ENCODE assay signal across 17 cellular contexts in the genomic region with DNA sequence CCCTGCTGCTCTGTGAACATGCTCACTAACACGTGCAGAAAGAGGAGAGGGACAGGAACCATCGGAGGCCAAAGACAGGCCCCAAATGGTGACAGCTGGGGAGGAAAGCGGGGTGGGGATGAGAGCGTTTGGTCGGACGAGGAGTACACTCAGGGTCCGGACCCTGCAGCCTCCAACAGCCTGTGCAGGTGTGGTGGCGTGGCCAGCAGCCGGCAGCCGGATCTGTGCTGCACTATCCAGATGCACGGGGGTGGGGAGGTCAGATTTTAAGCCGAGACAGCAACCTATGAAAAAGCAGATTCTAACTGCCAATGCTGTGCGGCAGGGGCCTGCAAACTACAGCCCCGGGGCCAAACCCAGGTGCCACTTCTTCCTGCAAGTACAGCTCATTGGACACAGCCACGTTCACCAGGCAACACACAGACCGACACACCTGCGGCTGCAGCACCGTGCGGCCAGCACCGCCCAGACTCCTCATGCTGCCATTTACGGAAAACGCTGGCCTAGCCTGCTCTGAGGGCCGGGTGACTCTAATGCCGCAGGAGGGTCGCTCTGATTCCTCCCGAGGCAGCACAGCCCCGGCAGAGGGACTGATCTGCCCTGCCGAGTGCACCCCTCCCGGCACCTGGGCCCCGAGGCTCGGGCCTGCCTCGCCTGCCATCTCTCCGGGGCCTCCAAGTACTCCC.
"Had no signal": no experiment of that assay in that cellular context is flagged by ENCODE, and none has a peak within 500 bp of the region (broad histone marks: within the 10 kb centered on the region; RNA-seq: fewer than 3 reads in every experiment).

No MANE protein-coding gene starts in this region.

- DNase-seq: activated CD4-positive, CD25-positive, alpha-beta regulatory T cell treated with anti-CD3 and anti-CD28 coated beads, Interleukin-2, amount 50 U/mL, for 72 hours; activated CD8-positive, alpha-beta memory T cell treated with anti-CD3 and anti-CD28 coated beads, Interleukin-2, amount 10 ng/mL, durations not matched to agents 7 days and 5 days; activated effector memory CD4-positive, alpha-beta T cell treated with anti-CD3 and anti-CD28 coated beads, Interleukin-2, amount 50 U/mL, for 16 hours; activated T-cell treated with anti-CD3 and anti-CD28 coated beads, Interleukin-2, amount 50 U/mL, for 4 hours; amniotic stem cell; body of pancreas; effector CD8-positive, alpha-beta T cell; foreskin keratinocyte; stimulated activated CD4-positive, alpha-beta T cell treated with anti-CD3 and anti-CD28 coated beads, Interleukin-2, amount 100 ng/mL, for 48 hours; stimulated activated naive CD4-positive, alpha-beta T cell; T-helper 1 cell; T1000; transverse colon had no signal

- H3K9me3 Mint-ChIP-seq: activated T-cell treated with anti-CD3 and anti-CD28 coated beads, Interleukin-2, amount 50 U/mL, for 4 hours; central memory CD8-positive, alpha-beta T cell had no signal

- ATAC-seq: activated CD8-positive, alpha-beta memory T cell treated with anti-CD3 and anti-CD28 coated beads, Interleukin-2, amount 10 ng/mL, durations not matched to agents 7 days and 5 days; activated T-cell treated with anti-CD3 and anti-CD28 coated beads, Interleukin-2, amount 50 U/mL, for 4 hours; body of pancreas; foreskin keratinocyte; SK-N-SH treated with all-trans-retinoic acid at 6 μM for 48 hours had no signal

- H3K4me3 ChIP-seq: body of pancreas, transverse colon had no signal

- H3K27ac Mint-ChIP-seq: activated CD8-positive, alpha-beta memory T cell treated with anti-CD3 and anti-CD28 coated beads, Interleukin-2, amount 10 ng/mL, durations not matched to agents 7 days and 5 days; activated naive CD8-positive, alpha-beta T cell had no signal

- H3K27ac ChIP-seq: body of pancreas, foreskin keratinocyte, neutrophil, transverse colon had no signal

- H3K9me3 ChIP-seq: body of pancreas, neutrophil, transverse colon had no signal

- H3K27me3 Mint-ChIP-seq: activated CD8-positive, alpha-beta memory T cell treated with anti-CD3 and anti-CD28 coated beads, Interleukin-2, amount 10 ng/mL, durations not matched to agents 7 days and 5 days; activated naive CD8-positive, alpha-beta T cell; central memory CD8-positive, alpha-beta T cell had no signal

- H3K4me3 Mint-ChIP-seq: activated CD8-positive, alpha-beta memory T cell treated with anti-CD3 and anti-CD28 coated beads, Interleukin-2, amount 10 ng/mL, durations not matched to agents 7 days and 5 days; activated naive CD8-positive, alpha-beta T cell; activated T-cell treated with anti-CD3 and anti-CD28 coated beads, Interleukin-2, amount 50 U/mL, for 4 hours; central memory CD8-positive, alpha-beta T cell had no signal

- H3K27me3 ChIP-seq: body of pancreas, foreskin keratinocyte, neutrophil, transverse colon had no signal
